21 cellular contexts compared by ENCODE assay signal in the genomic region with DNA sequence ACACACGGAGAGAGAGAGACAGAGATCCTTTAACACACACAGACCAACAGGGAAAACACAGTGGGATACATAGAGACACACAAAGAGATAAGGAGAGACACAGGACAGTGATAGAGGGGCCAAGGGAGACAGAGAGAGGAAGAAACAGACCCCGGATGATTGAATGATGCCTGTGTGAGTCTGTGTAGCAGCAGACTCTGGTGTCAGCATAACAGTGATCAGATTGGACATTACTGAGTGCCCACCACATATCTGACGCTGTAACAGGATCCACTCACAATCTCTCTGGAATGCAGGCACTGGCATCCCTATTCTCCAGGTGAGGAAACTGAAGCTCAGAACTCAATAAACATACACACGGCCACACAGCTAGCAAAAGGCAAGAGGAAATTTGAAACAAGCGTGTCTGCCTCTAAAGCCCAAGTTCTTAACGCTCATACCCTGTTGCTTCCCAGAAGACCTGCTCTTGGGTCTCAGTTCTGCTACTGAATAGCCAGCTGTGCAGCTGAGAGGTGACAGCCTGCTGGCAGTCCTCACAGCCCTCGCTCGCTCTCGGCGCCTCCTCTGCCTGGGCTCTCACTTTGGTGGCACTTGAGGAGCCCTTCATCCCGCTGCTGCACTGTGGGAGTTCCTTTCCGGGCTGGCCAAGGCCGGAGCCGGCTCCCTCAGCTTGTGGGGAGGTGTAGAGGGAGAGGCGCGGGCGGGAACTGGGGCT.
DNase-seq lines count a peak whose midpoint lies in the region; ATAC-seq and TF ChIP-seq lines count a peak whose summit lies in the region.
"Had no signal": no experiment of that assay in that cellular context is flagged by ENCODE, and none has a peak within 500 bp of the region (broad histone marks: within the 10 kb centered on the region; RNA-seq: fewer than 3 reads in every experiment).

No MANE protein-coding gene starts in this region.

- no peaks in the 10 kb centered on the region for H3K9me3 ChIP-seq in RWPE2 (ENCODE audit: severe bottlenecking)
- H3K9me3 ChIP-seq in iPS-18a (ENCODE audit: control insufficient read depth, low read depth, low read length): no peaks in the 10 kb centered on the region
- H3K9me3 ChIP-seq: uterus had no signal

- DNase-seq in NCI-H1105 treated with DMSO at 0.1 percent for 48 hours (lab: John Stamatoyannopoulos, UW) (peak; percentile 48), NCI-H1105 (lab: John Stamatoyannopoulos, UW) (no peak), RWPE2 (ENCODE audit: low spot score) (no peak), skeletal muscle cell (ENCODE audit: low read depth) (no peak)
- DNase-seq: 8988T; activated CD4-positive, alpha-beta memory T cell treated with anti-CD3 and anti-CD28 coated beads for 36 hours; activated naive CD4-positive, alpha-beta T cell; activated T-cell treated with anti-CD3 and anti-CD28 coated beads, Interleukin-2, amount 50 U/mL, for 1 hour; amniotic stem cell; effector CD8-positive, alpha-beta T cell; GF-D8; KBM-7; naive thymus-derived CD4-positive, alpha-beta T cell; NCI-H2081 treated with DMSO at 0.1 percent for 48 hours; OCI-M1; SHP77 treated with DMSO at 0.1 percent for 48 hours; uterus had no signal

- no peaks in the 10 kb centered on the region for H3K36me3 ChIP-seq in RWPE2 (ENCODE audit: low read depth)
- H3K36me3 ChIP-seq in iPS-18a (ENCODE audit: control insufficient read depth, low read depth, low read length): no peaks in the 10 kb centered on the region
- H3K36me3 ChIP-seq: uterus had no signal

- peak overlapping the region; percentile 37 for H3K9ac ChIP-seq in iPS-18a (ENCODE audit: low read length)

- H3K4me3 ChIP-seq in RWPE2 (ENCODE audit: severe bottlenecking) (no peak overlapping the region), iPS-18a (ENCODE audit: low read length) (no peak overlapping the region), skeletal muscle cell (ENCODE audit: low read depth, low read length) (peak overlapping the region; percentile 15)
- H3K4me3 ChIP-seq: uterus had no signal

- no peak for TF ChIP-seq CTCF in RWPE2 (IDR thresholded peaks at IDR 0.05; ENCODE audit: poor library complexity, severe bottlenecking)

- no peak overlapping the region for H3K27ac ChIP-seq in RWPE2 (ENCODE audit: poor library complexity, severe bottlenecking)
- no peak overlapping the region for H3K27ac ChIP-seq in iPS-18a (ENCODE audit: low read length)
- H3K27ac ChIP-seq: uterus had no signal

- peak; percentile 21; the same call in 1 of the 3 replicates for ATAC-seq in RWPE2 (ENCODE audit: low read depth)
- ATAC-seq in HG03571 (IDR thresholded peaks at IDR 0.05; ENCODE audit: unreplicated experiment): no peak
- ATAC-seq in GM19452 (IDR thresholded peaks at IDR 0.05; ENCODE audit: unreplicated experiment): no peak
- ATAC-seq in GM21786 (IDR thresholded peaks at IDR 0.05; ENCODE audit: unreplicated experiment): no peak
- ATAC-seq: naive thymus-derived CD4-positive, alpha-beta T cell had no signal

- peaks cover 2% of the 10 kb centered on the region for H3K4me1 ChIP-seq in RWPE2 (ENCODE audit: insufficient read depth, poor library complexity, severe bottlenecking)
- peaks cover 9% of the 10 kb centered on the region for H3K4me1 ChIP-seq in iPS-18a (ENCODE audit: control insufficient read depth, low read depth, low read length)
- H3K4me1 ChIP-seq: uterus had no signal

- H3K27me3 ChIP-seq in RWPE2 (ENCODE audit: insufficient read depth, poor library complexity, severe bottlenecking): peaks cover 14% of the 10 kb centered on the region
- H3K27me3 ChIP-seq in iPS-18a (ENCODE audit: control insufficient read depth, insufficient read depth, low read length): no peaks in the 10 kb centered on the region
- H3K27me3 ChIP-seq: uterus had no signal
